9 cellular contexts compared by ENCODE assay signal in the genomic region with DNA sequence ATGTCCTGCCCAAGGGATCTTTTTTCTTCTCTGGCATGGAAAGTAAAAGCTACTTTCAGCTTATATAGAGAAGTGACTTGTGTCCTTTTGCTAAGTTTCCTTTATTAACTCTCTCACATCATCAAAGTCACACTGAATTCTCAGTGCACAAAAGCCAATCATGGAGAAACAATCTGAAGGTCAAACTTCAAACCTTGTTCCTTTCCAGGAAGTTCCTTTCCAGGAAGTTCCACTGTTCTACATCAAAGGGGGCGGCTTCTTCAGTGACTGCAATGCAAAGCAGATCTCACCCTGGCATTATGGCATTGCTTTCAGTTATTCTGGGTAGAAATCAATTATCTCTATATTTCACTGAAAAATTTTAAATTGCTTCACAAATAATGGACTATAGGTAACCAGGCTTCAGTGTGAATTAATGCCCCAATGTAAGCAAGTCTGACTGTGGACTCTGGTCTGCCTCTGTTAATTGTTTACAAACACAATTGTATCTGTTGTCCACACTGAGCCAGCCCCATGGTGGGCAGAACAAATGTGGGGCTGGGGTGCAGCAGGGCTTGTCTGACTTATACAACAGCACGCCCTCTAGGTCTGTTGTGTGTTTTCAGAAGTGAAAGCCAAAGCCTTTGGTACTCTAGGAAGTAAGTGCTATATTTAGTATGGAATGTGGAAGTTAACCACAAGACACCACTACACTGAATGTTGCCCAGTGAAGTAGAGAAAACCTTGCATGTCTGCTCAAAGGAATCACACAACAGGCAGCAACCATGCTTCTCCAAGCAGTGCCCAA.
DNase-seq lines count a peak whose midpoint lies in the region; ATAC-seq, FAIRE-seq and TF ChIP-seq lines count a peak whose summit lies in the region.
"Had no signal": no experiment of that assay in that cellular context is flagged by ENCODE, and none has a peak within 500 bp of the region (broad histone marks: within the 10 kb centered on the region; RNA-seq: fewer than 3 reads in every experiment).

No MANE protein-coding gene starts in this region.

- TF ChIP-seq EP300 in H1 (IDR thresholded peaks at IDR 0.05; ENCODE audit: borderline replicate concordance in 1 of 2, low read depth in 2 of 2, low read length in 2 of 2): no peak

- H3K79me2 ChIP-seq in PC-3 (ENCODE audit: low read length) (no peaks in the 10 kb centered on the region), H1 (ENCODE audit: control insufficient read depth in 1 of 2, insufficient read depth in 2 of 2, low read length in 2 of 2) (no peaks in the 10 kb centered on the region)

- H3F3A ChIP-seq in PC-3 (ENCODE audit: low read length, unreplicated experiment): no peaks in the 10 kb centered on the region

- H4K8ac ChIP-seq in H1 (ENCODE audit: extremely low read depth, insufficient read depth, low read length): no peak overlapping the region

- no peaks in the 10 kb centered on the region for H3K9me2 ChIP-seq in PC-3 (replicated peaks; ENCODE audit: low read length)

- H2BK20ac ChIP-seq in H1 (ENCODE audit: low read length): no peak overlapping the region

- no peak overlapping the region for H2BK15ac ChIP-seq in H1 (ENCODE audit: low read length)

- H4K91ac ChIP-seq in H1 (replicated peaks; ENCODE audit: insufficient read length, low read length): no peak overlapping the region

- TF ChIP-seq CTCF in PC-3 (conservative IDR thresholded peaks at IDR 0.05; ENCODE audit: low read depth, low read length) (peak; percentile 21; the same call in 1 of the 2 replicates), H1 (IDR thresholded peaks at IDR 0.05; ENCODE audit: control extremely low read depth in 1 of 3, insufficient read depth in 1 of 3, low read depth in 1 of 3, low read length in 3 of 3) (no peak)

- H2AFZ ChIP-seq in PC-3 (ENCODE audit: low read length) (no peak overlapping the region), H1 (ENCODE audit: low read length) (no peak overlapping the region)

- H2BK12ac ChIP-seq in H1 (ENCODE audit: low read depth, low read length): no peak overlapping the region

- H3K4me3 ChIP-seq in PC-3 (ENCODE audit: low read length) (no peak overlapping the region), H1 (ENCODE audit: extremely low read depth in 1 of 4, insufficient read depth in 2 of 4, low read depth in 3 of 4, low read length in 4 of 4) (no peak overlapping the region)

- H3K9me3 Mint-ChIP-seq in stimulated activated effector memory CD8-positive, alpha-beta T cell treated with anti-CD3 and anti-CD28 coated beads, Interleukin-12 subunit alpha, Interleukin-12 subunit beta, amount 100 ng/mL, for 72 hours: no peaks in the 10 kb centered on the region

- H3K4ac ChIP-seq in H1 (replicated peaks; ENCODE audit: insufficient read length, low read depth, low read length): no peak overlapping the region

- ATAC-seq in PC-3 (peak; percentile 51), HG03342 (IDR thresholded peaks at IDR 0.05; ENCODE audit: unreplicated experiment) (no peak)
- no peak for ATAC-seq in stimulated activated effector memory CD8-positive, alpha-beta T cell treated with anti-CD3 and anti-CD28 coated beads, Interleukin-12 subunit alpha, Interleukin-12 subunit beta, amount 100 ng/mL, for 72 hours

- H3K56ac ChIP-seq in H1 (replicated peaks; ENCODE audit: insufficient read length, low read depth, low read length): no peak overlapping the region

- TF ChIP-seq POLR2A in H1 (IDR thresholded peaks at IDR 0.05; ENCODE audit: control extremely low read depth in 1 of 2, low read depth in 2 of 2, low read length in 2 of 2): no peak

- no peak overlapping the region for H3K4me2 ChIP-seq in PC-3 (ENCODE audit: low read length)
- no peak overlapping the region for H3K4me2 ChIP-seq in H1 (ENCODE audit: insufficient read depth in 1 of 2, low read depth in 2 of 2, low read length in 2 of 2)

- TF ChIP-seq RAD21 in H1 (IDR thresholded peaks at IDR 0.05 in 1 of 2, conservative IDR thresholded peaks at IDR 0.05 in 1 of 2; ENCODE audit: low read depth in 2 of 2, low read length in 2 of 2): peak; percentile 26 to 29; a peak in 3 of 4 replicates

- H3K27ac ChIP-seq in PC-3 (ENCODE audit: low read length): no peak overlapping the region
- H3K27ac ChIP-seq in H1 (ENCODE audit: low read depth, low read length): no peak overlapping the region

- H3K4me1 Mint-ChIP-seq in stimulated activated effector memory CD8-positive, alpha-beta T cell treated with anti-CD3 and anti-CD28 coated beads, Interleukin-12 subunit alpha, Interleukin-12 subunit beta, amount 100 ng/mL, for 72 hours: no peaks in the 10 kb centered on the region

- 89% methylated on average over 2 of the region's 2 CpGs; no CpG with 5 or more reads in 1 of the 2 experiments for WGBS in H1 (ENCODE audit: extremely low coverage in 1 of 2, insufficient coverage in 1 of 2, insufficient read length in 1 of 2, insufficient replicate concordance in 2 of 2, low coverage in 1 of 2, low lambda C conversion rate in 2 of 2, missing lambda C conversion rate in 1 of 2), 2 experiments

- no peak for FAIRE-seq in H1 (lab: Jason Lieb, UNC)
- FAIRE-seq: GM12892 had no signal

- no peak overlapping the region for H3K23ac ChIP-seq in H1 (ENCODE audit: insufficient read length)

- in situ Hi-C loops in Caki2 (cut with HindIII; ENCODE audit: low pct_unique_long_range_greater_than_20kb, low sequenced_read_pairs): no loop called here

- H3K14ac ChIP-seq in H1 (ENCODE audit: insufficient read length): no peak overlapping the region

- DNase-seq in Caki2 (ENCODE audit: low read depth) (peak; percentile 49), PC-3 (peak; percentile 40), H1 (ENCODE audit: low read depth in 1 of 2, low spot score in 2 of 2) (no peak), mucosa of gallbladder (ENCODE audit: low spot score) (peak; percentile 18), NCI-H2227 (lab: John Stamatoyannopoulos, UW; ENCODE audit: unreplicated experiment) (no peak), NCI-H2171 treated with DMSO at 0.1 percent for 48 hours (lab: John Stamatoyannopoulos, UW) (no peak)
- no peak for DNase-seq in stimulated activated effector memory CD8-positive, alpha-beta T cell treated with anti-CD3 and anti-CD28 coated beads, Interleukin-12 subunit alpha, Interleukin-12 subunit beta, amount 100 ng/mL, for 72 hours (ENCODE audit: low spot score in 2 of 2)

- no peak overlapping the region for H3K4me3 Mint-ChIP-seq in stimulated activated effector memory CD8-positive, alpha-beta T cell treated with anti-CD3 and anti-CD28 coated beads, Interleukin-12 subunit alpha, Interleukin-12 subunit beta, amount 100 ng/mL, for 72 hours

- H3K9me3 ChIP-seq in PC-3 (ENCODE audit: low read length) (no peaks in the 10 kb centered on the region), H1 (ENCODE audit: insufficient read depth in 2 of 2, low read depth in 1 of 2, low read length in 1 of 2) (no peaks in the 10 kb centered on the region)

- intact Hi-C loops in PC-3 (cut with micrococcal nuclease): no loop called here

- H3K4me1 ChIP-seq in PC-3 (ENCODE audit: insufficient read depth, low read length) (peaks cover 10% of the 10 kb centered on the region), H1 (replicated peaks in 1 of 4; ENCODE audit: control insufficient read depth in 3 of 4, insufficient read depth in 4 of 4, low read length in 3 of 4) (peaks cover 0 to 4% (median 0%) of the 10 kb centered on the region in 4 experiments; a peak in 1 of 7 replicates)

- POLR2A ChIA-PET in PC-3 (lab: Charles Lee; ENCODE audit: unreplicated experiment): no interaction called here
- POLR2A ChIA-PET in H1 (lab: Charles Lee; ENCODE audit: partially characterized antibody): no interaction called here

- H4K20me1 ChIP-seq in PC-3 (ENCODE audit: low read length): no peaks in the 10 kb centered on the region
- H4K20me1 ChIP-seq in H1 (replicated peaks in 1 of 2; ENCODE audit: control insufficient read depth in 1 of 2, insufficient read depth in 2 of 2, low read length in 2 of 2): no peaks in the 10 kb centered on the region

- no TSS peak for BruUV-seq in PC-3 (replicated peaks; lab: Mats Ljungman, UMichigan)

- H3K9ac ChIP-seq in PC-3 (ENCODE audit: low read length): no peak overlapping the region
- H3K9ac ChIP-seq in H1 (replicated peaks in 1 of 4; ENCODE audit: extremely low read depth in 1 of 4, low read depth in 3 of 4, low read length in 3 of 4): no peak overlapping the region

- H3K79me1 ChIP-seq in H1 (ENCODE audit: low read depth, low read length): no peaks in the 10 kb centered on the region

- no peak overlapping the region for H3K18ac ChIP-seq in H1 (ENCODE audit: extremely low read depth, low read length)

- H3K36me3 ChIP-seq in PC-3 (ENCODE audit: low read depth, low read length): peaks cover 8% of the 10 kb centered on the region; the same call in 1 of the 2 replicates
- peaks cover 2 to 50% (median 36%) of the 10 kb centered on the region in 4 experiments; a peak in 7 of 8 replicates for H3K36me3 ChIP-seq in H1 (ENCODE audit: control insufficient read depth in 2 of 4, insufficient read depth in 4 of 4, low read length in 3 of 4)

- H2BK5ac ChIP-seq in H1 (ENCODE audit: low read depth, low read length): no peak overlapping the region

- no peaks in the 10 kb centered on the region for H3K36me3 Mint-ChIP-seq in stimulated activated effector memory CD8-positive, alpha-beta T cell treated with anti-CD3 and anti-CD28 coated beads, Interleukin-12 subunit alpha, Interleukin-12 subunit beta, amount 100 ng/mL, for 72 hours

- CTCF ChIA-PET in PC-3 (lab: Charles Lee) (no interaction called here), H1 (lab: Charles Lee; ENCODE audit: partially characterized antibody) (interaction anchor here (0.7 to 1.4 kb wide), 2 partner anchors 103 to 1607 kb away, joined by 3 to 9 read pairs; no protein-coding TSS in a partner anchor)

- H3K23me2 ChIP-seq in H1 (ENCODE audit: low read depth, low read length): no peaks in the 10 kb centered on the region

- H2BK120ac ChIP-seq in H1 (replicated peaks; ENCODE audit: low read depth, low read length): no peak overlapping the region

- H3K27me3 ChIP-seq in PC-3 (ENCODE audit: low read length) (no peaks in the 10 kb centered on the region), H1 (replicated peaks in 1 of 4; ENCODE audit: control insufficient read depth in 3 of 4, extremely low read depth in 1 of 4, insufficient read depth in 3 of 4, low read length in 3 of 4) (no peaks in the 10 kb centered on the region)

- H4K5ac ChIP-seq in H1 (ENCODE audit: insufficient read length, low read depth, low read length): no peak overlapping the region

- no peak overlapping the region for H2AK5ac ChIP-seq in H1 (ENCODE audit: low read depth, low read length)

- H3K27ac Mint-ChIP-seq in stimulated activated effector memory CD8-positive, alpha-beta T cell treated with anti-CD3 and anti-CD28 coated beads, Interleukin-12 subunit alpha, Interleukin-12 subunit beta, amount 100 ng/mL, for 72 hours: no peak overlapping the region

TF ChIP-seq in H1, 55 proteins besides CTCF, POLR2A, EP300 and RAD21 (continues in another document):
- TF ChIP-seq ZNF274 (IDR thresholded peaks at IDR 0.05; ENCODE audit: borderline replicate concordance, extremely low read depth, low read length) (no peak), KDM5A (IDR thresholded peaks at IDR 0.05; ENCODE audit: low read length) (no peak), BACH1 (IDR thresholded peaks at IDR 0.05; ENCODE audit: low read length) (no peak), POU5F1 (IDR thresholded peaks at IDR 0.05; ENCODE audit: low read depth, low read length) (no peak), HDAC2 (IDR thresholded peaks at IDR 0.05; ENCODE audit: borderline replicate concordance in 1 of 2, low read depth in 2 of 2, low read length in 2 of 2) (no peak), TCF12 (IDR thresholded peaks at IDR 0.05; ENCODE audit: low read depth, low read length) (no peak)

Comparison
In these comparisons a context has a peak if more than half of its experiments do, and no peak if none do; other contexts are left out.
1. DNase-seq: peak in Caki2 (single experiment), PC-3 (single experiment) and mucosa of gallbladder (single experiment); none in H1 (0 of 2), stimulated activated effector memory CD8-positive, alpha-beta T cell treated with anti-CD3 and anti-CD28 coated beads, Interleukin-12 subunit alpha, Interleukin-12 subunit beta, amount 100 ng/mL, for 72 hours (0 of 2), NCI-H2227 (single experiment) and NCI-H2171 treated with DMSO at 0.1 percent for 48 hours (single experiment).